Comparison of ENCODE assay signal across 1 cellular context in the genomic region with DNA sequence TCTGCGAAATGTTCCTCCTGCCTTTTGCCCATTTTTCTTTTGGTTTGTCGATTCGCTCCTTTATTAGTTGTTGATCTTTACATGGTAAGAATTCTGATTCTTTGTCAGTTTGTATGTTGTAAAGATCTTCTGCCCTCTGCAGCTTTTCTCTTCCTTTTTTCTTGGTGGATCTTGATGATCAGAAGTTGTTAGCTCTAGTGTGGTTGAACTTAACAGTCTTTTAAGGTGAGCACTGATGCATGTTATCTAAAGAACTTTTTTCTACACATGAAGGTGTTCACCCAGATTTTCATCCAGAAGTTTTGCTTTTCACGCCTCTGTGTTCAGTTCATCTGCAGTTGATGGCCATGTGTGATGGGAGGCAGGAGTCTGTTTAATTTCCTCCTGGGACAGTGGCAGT.
TF ChIP-seq lines count a peak whose summit lies in the region.

No MANE protein-coding gene starts in this region.

TF ChIP-seq in GM23338, 12 proteins besides CTCF, POLR2A, EP300 and RAD21 (continued from another document):
- TF ChIP-seq REST (IDR thresholded peaks at IDR 0.05; ENCODE audit: unreplicated experiment) (no peak), ZNF331 (CRISPR knock-in tag; IDR thresholded peaks at IDR 0.05; ENCODE audit: low read depth) (no peak), EZH2phosphoT487 (IDR thresholded peaks at IDR 0.05; ENCODE audit: unreplicated experiment) (no peak), EZH2 (IDR thresholded peaks at IDR 0.05; ENCODE audit: low read depth, unreplicated experiment) (no peak)
- TF ChIP-seq, protein P1, sequence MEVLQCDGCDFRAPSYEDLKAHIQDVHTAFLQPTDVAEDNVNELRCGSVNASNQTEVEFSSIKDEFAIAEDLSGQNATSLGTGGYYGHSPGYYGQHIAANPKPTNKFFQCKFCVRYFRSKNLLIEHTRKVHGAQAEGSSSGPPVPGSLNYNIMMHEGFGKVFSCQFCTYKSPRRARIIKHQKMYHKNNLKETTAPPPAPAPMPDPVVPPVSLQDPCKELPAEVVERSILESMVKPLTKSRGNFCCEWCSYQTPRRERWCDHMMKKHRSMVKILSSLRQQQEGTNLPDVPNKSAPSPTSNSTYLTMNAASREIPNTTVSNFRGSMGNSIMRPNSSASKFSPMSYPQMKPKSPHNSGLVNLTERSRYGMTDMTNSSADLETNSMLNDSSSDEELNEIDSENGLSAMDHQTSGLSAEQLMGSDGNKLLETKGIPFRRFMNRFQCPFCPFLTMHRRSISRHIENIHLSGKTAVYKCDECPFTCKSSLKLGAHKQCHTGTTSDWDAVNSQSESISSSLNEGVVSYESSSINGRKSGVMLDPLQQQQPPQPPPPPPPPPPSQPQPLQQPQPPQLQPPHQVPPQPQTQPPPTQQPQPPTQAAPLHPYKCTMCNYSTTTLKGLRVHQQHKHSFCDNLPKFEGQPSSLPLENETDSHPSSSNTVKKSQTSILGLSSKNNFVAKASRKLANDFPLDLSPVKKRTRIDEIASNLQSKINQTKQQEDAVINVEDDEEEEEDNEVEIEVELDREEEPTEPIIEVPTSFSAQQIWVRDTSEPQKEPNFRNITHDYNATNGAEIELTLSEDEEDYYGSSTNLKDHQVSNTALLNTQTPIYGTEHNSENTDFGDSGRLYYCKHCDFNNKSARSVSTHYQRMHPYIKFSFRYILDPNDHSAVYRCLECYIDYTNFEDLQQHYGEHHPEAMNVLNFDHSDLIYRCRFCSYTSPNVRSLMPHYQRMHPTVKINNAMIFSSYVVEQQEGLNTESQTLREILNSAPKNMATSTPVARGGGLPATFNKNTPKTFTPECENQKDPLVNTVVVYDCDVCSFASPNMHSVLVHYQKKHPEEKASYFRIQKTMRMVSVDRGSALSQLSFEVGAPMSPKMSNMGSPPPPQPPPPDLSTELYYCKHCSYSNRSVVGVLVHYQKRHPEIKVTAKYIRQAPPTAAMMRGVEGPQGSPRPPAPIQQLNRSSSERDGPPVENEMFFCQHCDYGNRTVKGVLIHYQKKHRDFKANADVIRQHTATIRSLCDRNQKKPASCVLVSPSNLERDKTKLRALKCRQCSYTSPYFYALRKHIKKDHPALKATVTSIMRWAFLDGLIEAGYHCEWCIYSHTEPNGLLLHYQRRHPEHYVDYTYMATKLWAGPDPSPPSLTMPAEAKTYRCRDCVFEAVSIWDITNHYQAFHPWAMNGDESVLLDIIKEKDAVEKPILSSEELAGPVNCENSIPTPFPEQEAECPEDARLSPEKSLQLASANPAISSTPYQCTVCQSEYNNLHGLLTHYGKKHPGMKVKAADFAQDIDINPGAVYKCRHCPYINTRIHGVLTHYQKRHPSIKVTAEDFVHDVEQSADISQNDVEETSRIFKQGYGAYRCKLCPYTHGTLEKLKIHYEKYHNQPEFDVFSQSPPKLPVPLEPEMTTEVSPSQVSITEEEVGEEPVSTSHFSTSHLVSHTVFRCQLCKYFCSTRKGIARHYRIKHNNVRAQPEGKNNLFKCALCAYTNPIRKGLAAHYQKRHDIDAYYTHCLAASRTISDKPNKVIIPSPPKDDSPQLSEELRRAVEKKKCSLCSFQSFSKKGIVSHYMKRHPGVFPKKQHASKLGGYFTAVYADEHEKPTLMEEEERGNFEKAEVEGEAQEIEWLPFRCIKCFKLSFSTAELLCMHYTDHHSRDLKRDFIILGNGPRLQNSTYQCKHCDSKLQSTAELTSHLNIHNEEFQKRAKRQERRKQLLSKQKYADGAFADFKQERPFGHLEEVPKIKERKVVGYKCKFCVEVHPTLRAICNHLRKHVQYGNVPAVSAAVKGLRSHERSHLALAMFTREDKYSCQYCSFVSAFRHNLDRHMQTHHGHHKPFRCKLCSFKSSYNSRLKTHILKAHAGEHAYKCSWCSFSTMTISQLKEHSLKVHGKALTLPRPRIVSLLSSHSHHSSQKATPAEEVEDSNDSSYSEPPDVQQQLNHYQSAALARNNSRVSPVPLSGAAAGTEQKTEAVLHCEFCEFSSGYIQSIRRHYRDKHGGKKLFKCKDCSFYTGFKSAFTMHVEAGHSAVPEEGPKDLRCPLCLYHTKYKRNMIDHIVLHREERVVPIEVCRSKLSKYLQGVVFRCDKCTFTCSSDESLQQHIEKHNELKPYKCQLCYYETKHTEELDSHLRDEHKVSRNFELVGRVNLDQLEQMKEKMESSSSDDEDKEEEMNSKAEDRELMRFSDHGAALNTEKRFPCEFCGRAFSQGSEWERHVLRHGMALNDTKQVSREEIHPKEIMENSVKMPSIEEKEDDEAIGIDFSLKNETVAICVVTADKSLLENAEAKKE (CRISPR knock-in tag; IDR thresholded peaks at IDR 0.05) = no peak
